12 cellular contexts compared by ENCODE assay signal in the genomic region with DNA sequence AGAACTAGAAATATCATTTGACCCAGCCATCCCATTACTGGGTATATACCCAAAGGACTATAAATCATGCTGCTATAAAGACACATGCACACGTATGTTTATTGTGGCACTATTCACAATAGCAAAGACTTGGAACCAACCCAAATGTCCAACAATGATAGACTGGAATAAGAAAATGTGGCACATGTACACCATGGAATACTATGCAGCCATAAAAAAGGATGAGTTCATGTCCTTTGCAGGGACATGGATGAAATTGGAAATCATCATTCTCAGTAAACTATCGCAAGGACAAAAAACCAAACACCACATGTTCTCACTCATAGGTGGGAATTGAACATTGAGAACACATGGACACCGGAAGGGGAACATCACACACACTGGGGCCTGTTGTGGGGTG. TPM values are rescaled to one million over a fixed set of nuclear protein-coding genes. Genes with fewer than 3 reads are reported as not detected.
"Had no signal": no experiment of that assay in that cellular context is flagged by ENCODE, and none has a peak within 500 bp of the region (broad histone marks: within the 10 kb centered on the region; RNA-seq: fewer than 3 reads in every experiment).

No MANE protein-coding gene starts in this region.

RNA-seq across cellular contexts. Expression of gene TBXT, which starts 7.4 kb away (rescaled TPM):
- total RNA-seq: stomach, subcutaneous adipose tissue, suprapubic skin, temporal lobe, thoracic aorta, tibial nerve, transverse colon, upper lobe of right lung, ureter, urinary bladder, uterus, vagina had no signal
- polyA plus RNA-seq: stomach, urinary bladder had no signal
